8 cellular contexts compared by ENCODE assay signal in genomic region chr2:71069376-71069775, GRCh38. TPM values are rescaled to one million over a fixed set of nuclear protein-coding genes. Genes with fewer than 3 reads are reported as not detected.
DNase-seq lines count a peak whose midpoint lies in the region; TF ChIP-seq lines count a peak whose summit lies in the region.

No MANE protein-coding gene starts in this region.

- H3K4me3 Mint-ChIP-seq in activated CD4-positive, alpha-beta T cell treated with anti-CD3 and anti-CD28 coated beads, Interleukin-2, amount 10 ng/mL, durations not matched to agents 7 days and 5 days = peak overlapping the region; percentile 88

- H3K4me1 ChIP-seq in adipocyte (ENCODE audit: control insufficient read depth, insufficient read depth, low read length) = peaks cover 46% of the 10 kb centered on the region

- H3K27ac ChIP-seq in temporal lobe (ENCODE audit: low read depth, low read length) = peak overlapping the region; percentile 92

- H3K4me3 ChIP-seq in adipocyte (ENCODE audit: low read length) (peak overlapping the region; percentile 96), kidney epithelial cell (ENCODE audit: low read depth, low read length) (peak overlapping the region; percentile 72)

- H3K27me3 Mint-ChIP-seq in activated CD4-positive, alpha-beta T cell treated with anti-CD3 and anti-CD28 coated beads, Interleukin-2, amount 10 ng/mL, durations not matched to agents 7 days and 5 days = no peaks in the 10 kb centered on the region

- peak overlapping the region; percentile 96 for H3K9ac ChIP-seq in adipocyte (ENCODE audit: low read length)

- H3K4me1 Mint-ChIP-seq in activated CD4-positive, alpha-beta T cell treated with anti-CD3 and anti-CD28 coated beads, Interleukin-2, amount 10 ng/mL, durations not matched to agents 7 days and 5 days = peaks cover 60% of the 10 kb centered on the region

- H3K9me3 ChIP-seq in adipocyte (ENCODE audit: control insufficient read depth, low read length) = no peaks in the 10 kb centered on the region

- H3K36me3 ChIP-seq in adipocyte (ENCODE audit: control insufficient read depth, insufficient read depth, low read length, severe bottlenecking) = peaks cover 21% of the 10 kb centered on the region
- peaks cover 1% of the 10 kb centered on the region for H3K36me3 ChIP-seq in kidney epithelial cell (ENCODE audit: control insufficient read depth, insufficient read depth, low read length)

- TF ChIP-seq CTCF in kidney epithelial cell (IDR thresholded peaks at IDR 0.05; ENCODE audit: insufficient read depth, low read length, poor library complexity, severe bottlenecking) = no peak

- H3K36me3 Mint-ChIP-seq in activated CD4-positive, alpha-beta T cell treated with anti-CD3 and anti-CD28 coated beads, Interleukin-2, amount 10 ng/mL, durations not matched to agents 7 days and 5 days (ENCODE audit: low read depth) = peaks cover 32% of the 10 kb centered on the region

- H3K9me3 Mint-ChIP-seq in activated CD4-positive, alpha-beta T cell treated with anti-CD3 and anti-CD28 coated beads, Interleukin-2, amount 10 ng/mL, durations not matched to agents 7 days and 5 days = no peaks in the 10 kb centered on the region

- peak overlapping the region; percentile 95 for H3K27ac Mint-ChIP-seq in activated CD4-positive, alpha-beta T cell treated with anti-CD3 and anti-CD28 coated beads, Interleukin-2, amount 10 ng/mL, durations not matched to agents 7 days and 5 days

- POLR2A ChIA-PET in activated CD4-positive, alpha-beta T cell treated with anti-CD3 and anti-CD28 coated beads, Interleukin-2, amount 10 ng/mL, durations not matched to agents 7 days and 5 days (lab: Charles Lee) = interaction anchor here (1.5 kb wide), 1 partner anchor 61 kb away, joined by 6 read pairs; the partner anchor contains the start of gene MPHOSPH10

- DNase-seq in activated CD4-positive, alpha-beta T cell treated with anti-CD3 and anti-CD28 coated beads, Interleukin-2, amount 10 ng/mL, durations not matched to agents 7 days and 5 days = no peak
- no peak for DNase-seq in activated CD4-positive, alpha-beta T cell treated with anti-CD3 and anti-CD28 coated beads for 48 hours
- DNase-seq in adipocyte (ENCODE audit: low read depth) (peak; percentile 32), kidney epithelial cell (ENCODE audit: low read depth) (no peak), NCI-H2081 treated with DMSO at 0.1 percent for 48 hours (lab: John Stamatoyannopoulos, UW) (no peak), GOT3 (lab: John Stamatoyannopoulos, UW) (no peak)
- DNase-seq in stimulated activated naive CD4-positive, alpha-beta T cell (lab: John Stamatoyannopoulos, UW) = no peak

- H3K27me3 ChIP-seq in adipocyte (replicated peaks; ENCODE audit: control insufficient read depth, insufficient read depth, low read length) = no peaks in the 10 kb centered on the region
- H3K27me3 ChIP-seq in kidney epithelial cell (ENCODE audit: control insufficient read depth, insufficient read depth, low read length) = no peaks in the 10 kb centered on the region

- CTCF ChIA-PET in activated CD4-positive, alpha-beta T cell treated with anti-CD3 and anti-CD28 coated beads, Interleukin-2, amount 10 ng/mL, durations not matched to agents 7 days and 5 days (lab: Charles Lee) = interaction anchor here (0.6 to 1.4 kb wide), 3 partner anchors 9 to 108 kb away, joined by 3 to 5 read pairs (median 4); no protein-coding TSS in a partner anchor

RNA-seq across cellular contexts. Expression of gene NAGK, which starts 0.9 kb away (rescaled TPM):
- 10 to 100 TPM; 81.1 to 83.6 TPM for total RNA-seq in activated CD4-positive, alpha-beta T cell treated with anti-CD3 and anti-CD28 coated beads, Interleukin-2, amount 10 ng/mL, durations not matched to agents 7 days and 5 days
- total RNA-seq in kidney epithelial cell (133 and 138 TPM in 2 replicates), temporal lobe (38.1 TPM)
